ENCODE assay signal across 20 cellular contexts in the genomic region with DNA sequence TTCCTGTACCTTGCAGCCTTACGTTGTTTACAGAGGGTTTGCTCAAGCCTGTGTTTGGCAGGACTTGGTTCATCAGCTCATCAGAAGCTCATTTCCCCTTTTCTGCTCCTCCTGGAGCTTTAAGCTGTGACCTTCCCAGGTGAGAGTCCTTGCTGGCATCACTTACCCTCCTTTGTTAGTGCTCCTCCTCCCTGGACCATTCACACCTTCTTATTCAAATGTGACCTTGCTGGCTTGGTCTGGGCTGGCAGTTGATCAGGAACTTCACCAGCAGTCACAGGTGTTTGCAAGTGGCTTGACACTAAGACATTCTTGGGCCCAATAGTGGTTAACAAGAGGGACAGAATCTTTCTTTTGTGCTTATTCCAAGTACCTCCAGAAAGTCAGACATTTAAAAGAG.
DNase-seq lines count a peak whose midpoint lies in the region; ATAC-seq and TF ChIP-seq lines count a peak whose summit lies in the region.
"Had no signal": no experiment of that assay in that cellular context is flagged by ENCODE, and none has a peak within 500 bp of the region (broad histone marks: within the 10 kb centered on the region; RNA-seq: fewer than 3 reads in every experiment).

No MANE protein-coding gene starts in this region.

- H3K4me3 ChIP-seq in endodermal cell (ENCODE audit: low read length) (no peak overlapping the region), thyroid gland (replicated peaks in 1 of 3) (no peak overlapping the region)
- H3K4me3 ChIP-seq: SJSA1 had no signal

- H3K4me3 Mint-ChIP-seq in activated naive CD8-positive, alpha-beta T cell: no peak overlapping the region
- H3K4me3 Mint-ChIP-seq in activated naive CD8-positive, alpha-beta T cell treated with anti-CD3 and anti-CD28 coated beads for 36 hours: no peak overlapping the region
- H3K4me3 Mint-ChIP-seq in H9 (no peak overlapping the region), endodermal cell (no peak overlapping the region)

- H3K23me2 ChIP-seq in H9 (ENCODE audit: insufficient read length, low read depth, low read length, poor library complexity, severe bottlenecking): no peaks in the 10 kb centered on the region

- DNase-seq in activated naive CD8-positive, alpha-beta T cell treated with anti-CD3 and anti-CD28 coated beads for 36 hours: no peak
- DNase-seq in H9 (peak; percentile 35), endodermal cell (peak; percentile 71), thyroid gland (peak; percentile 32 to 33), T-helper 9 cell (no peak), HuH-7 (ENCODE audit: low spot score) (no peak)
- DNase-seq: COR-L47, H7, KBM-7, MV-4-11, NCI-H1105, NCI-H1436 treated with DMSO at 0.1 percent for 48 hours, NCI-H1930, NCI-H2107, NCI-H524 treated with DMSO at 0.1 percent for 48 hours, Right ventricle myocardium superior, RPMI8226 had no signal

- no peak overlapping the region for H2BK12ac ChIP-seq in H9 (ENCODE audit: insufficient read length, low read depth, low read length)

- H2BK15ac ChIP-seq in H9 (ENCODE audit: low read depth, low read length): peak overlapping the region; percentile 37; the same call in 1 of the 2 replicates

- H3K4me2 ChIP-seq in H9 (ENCODE audit: insufficient read depth, insufficient read length, low read length): no peak overlapping the region

- no peak overlapping the region for H3K4ac ChIP-seq in H9 (ENCODE audit: low read depth, low read length)

- H3K36me3 ChIP-seq in endodermal cell (ENCODE audit: control insufficient read depth, insufficient read depth, low read length): no peaks in the 10 kb centered on the region
- H3K36me3 ChIP-seq in thyroid gland: no peaks in the 10 kb centered on the region
- H3K36me3 ChIP-seq: SJSA1 had no signal

- peak overlapping the region; percentile 13 for H4K8ac ChIP-seq in H9 (replicated peaks; ENCODE audit: insufficient read length, low read depth, low read length)

- H4K91ac ChIP-seq in H9 (ENCODE audit: insufficient read length, low read depth, low read length): no peak overlapping the region

- H3K9ac ChIP-seq in H9 (ENCODE audit: extremely low read depth, insufficient read length, low read length) (no peak overlapping the region), endodermal cell (ENCODE audit: extremely low read depth, low read length, poor library complexity, severe bottlenecking) (no peak overlapping the region)

- WGBS in H9 (ENCODE audit: extremely low coverage, insufficient read length, low lambda C conversion rate): no CpG with 5 or more reads among the region's 1 CpG
- WGBS in endodermal cell (ENCODE audit: insufficient coverage in 1 of 2, insufficient read length in 1 of 2), 2 experiments: 77 to 86% methylated on average over 1 of the region's 1 CpG
- 27 to 30% methylated on average over 1 of the region's 1 CpG for WGBS in thyroid gland, 2 donors

- H2AFZ ChIP-seq in H9 (ENCODE audit: low read length): no peak overlapping the region

- H3K9me3 Mint-ChIP-seq in activated naive CD8-positive, alpha-beta T cell (ENCODE audit: low read depth): no peaks in the 10 kb centered on the region
- no peaks in the 10 kb centered on the region for H3K9me3 Mint-ChIP-seq in activated naive CD8-positive, alpha-beta T cell treated with anti-CD3 and anti-CD28 coated beads for 36 hours
- H3K9me3 Mint-ChIP-seq in H9 (no peaks in the 10 kb centered on the region), endodermal cell (no peaks in the 10 kb centered on the region)

- H3K27me3 Mint-ChIP-seq in activated naive CD8-positive, alpha-beta T cell: no peaks in the 10 kb centered on the region
- no peaks in the 10 kb centered on the region for H3K27me3 Mint-ChIP-seq in activated naive CD8-positive, alpha-beta T cell treated with anti-CD3 and anti-CD28 coated beads for 36 hours
- H3K27me3 Mint-ChIP-seq in H9 (ENCODE audit: low read depth) (peaks cover 2% of the 10 kb centered on the region), endodermal cell (ENCODE audit: insufficient read depth) (no peaks in the 10 kb centered on the region)

- H3T11ph ChIP-seq in H9 (ENCODE audit: low read length): no peak overlapping the region

- H2BK5ac ChIP-seq in H9 (ENCODE audit: insufficient read length, low read length): no peak overlapping the region

- H3K9me3 ChIP-seq in H9 (ENCODE audit: control insufficient read depth, low read depth, low read length): no peaks in the 10 kb centered on the region
- H3K9me3 ChIP-seq in endodermal cell (ENCODE audit: control insufficient read depth, low read length): no peaks in the 10 kb centered on the region
- no peaks in the 10 kb centered on the region for H3K9me3 ChIP-seq in thyroid gland
- H3K9me3 ChIP-seq: SJSA1 had no signal

- H3K27me3 ChIP-seq in H9 (ENCODE audit: insufficient read depth, low read length) (no peaks in the 10 kb centered on the region), endodermal cell (ENCODE audit: control insufficient read depth, insufficient read depth, low read length, poor library complexity, severe bottlenecking) (peaks cover 6% of the 10 kb centered on the region), thyroid gland (no peaks in the 10 kb centered on the region)

- H3K27ac ChIP-seq in H9 (ENCODE audit: insufficient read length, low read depth, low read length): no peak overlapping the region
- H3K27ac ChIP-seq in endodermal cell (ENCODE audit: low read depth, low read length): no peak overlapping the region
- no peak overlapping the region for H3K27ac ChIP-seq in thyroid gland
- H3K27ac ChIP-seq: SJSA1 had no signal

- H3K14ac ChIP-seq in H9 (ENCODE audit: insufficient read depth, low read length): no peak overlapping the region

- no peaks in the 10 kb centered on the region for H4K20me1 ChIP-seq in H9 (ENCODE audit: control insufficient read depth, insufficient read depth, insufficient read length)

- peak overlapping the region; percentile 52 for H3K27ac Mint-ChIP-seq in activated naive CD8-positive, alpha-beta T cell
- no peak overlapping the region for H3K27ac Mint-ChIP-seq in activated naive CD8-positive, alpha-beta T cell treated with anti-CD3 and anti-CD28 coated beads for 36 hours
- H3K27ac Mint-ChIP-seq in H9 (no peak overlapping the region), endodermal cell (no peak overlapping the region)

- peaks cover 33% of the 10 kb centered on the region for H3K36me3 Mint-ChIP-seq in activated naive CD8-positive, alpha-beta T cell
- H3K36me3 Mint-ChIP-seq in activated naive CD8-positive, alpha-beta T cell treated with anti-CD3 and anti-CD28 coated beads for 36 hours: peaks cover 42% of the 10 kb centered on the region
- H3K36me3 Mint-ChIP-seq in H9 (ENCODE audit: insufficient read depth in 1 of 3, low read depth in 3 of 3) (no peaks in the 10 kb centered on the region), endodermal cell (ENCODE audit: low read depth) (no peaks in the 10 kb centered on the region)

- no peak overlapping the region for H3K56ac ChIP-seq in H9 (ENCODE audit: insufficient read length, low read depth, low read length)

- TF ChIP-seq POLR2A in thyroid gland (IDR thresholded peaks at IDR 0.05): no peak

- H3K4me1 Mint-ChIP-seq in activated naive CD8-positive, alpha-beta T cell (ENCODE audit: low read depth): peaks cover 87% of the 10 kb centered on the region
- peaks cover 45% of the 10 kb centered on the region for H3K4me1 Mint-ChIP-seq in activated naive CD8-positive, alpha-beta T cell treated with anti-CD3 and anti-CD28 coated beads for 36 hours
- H3K4me1 Mint-ChIP-seq in H9: peaks cover 4 to 7% of the 10 kb centered on the region in 2 experiments
- H3K4me1 Mint-ChIP-seq in endodermal cell: no peaks in the 10 kb centered on the region

- H2BK120ac ChIP-seq in H9 (ENCODE audit: low read depth, low read length, poor library complexity, severe bottlenecking): no peak overlapping the region

- H3K4me1 ChIP-seq in H9 (ENCODE audit: insufficient read depth, low read length) (0 out of 2 replicates have a peak, but pooled peaks cover 4% of the 10 kb centered on the region), endodermal cell (ENCODE audit: control insufficient read depth, insufficient read depth, low read length) (no peaks in the 10 kb centered on the region), thyroid gland (peaks cover 7 to 9% of the 10 kb centered on the region in 2 donors)
- H3K4me1 ChIP-seq: SJSA1 had no signal

- TF ChIP-seq CTCF in H9 (conservative IDR thresholded peaks at IDR 0.05): no peak
- no peak for TF ChIP-seq CTCF in endodermal cell (conservative IDR thresholded peaks at IDR 0.05)
- TF ChIP-seq CTCF in thyroid gland (IDR thresholded peaks at IDR 0.05): no peak

- H2AK5ac ChIP-seq in H9 (ENCODE audit: insufficient read length, low read length): no peak overlapping the region

- intact Hi-C loops in thyroid gland (cut with DNase I): no loop called here

- no peaks in the 10 kb centered on the region for H3K79me2 ChIP-seq in H9 (ENCODE audit: insufficient read depth, low read length)

- H2BK20ac ChIP-seq in H9 (ENCODE audit: low read depth, low read length, poor library complexity, severe bottlenecking): no peak overlapping the region

- H3K23ac ChIP-seq in H9 (ENCODE audit: insufficient read length, low read depth, low read length): no peak overlapping the region

- ATAC-seq in HG02610 (IDR thresholded peaks at IDR 0.05; ENCODE audit: unreplicated experiment): no peak

- no peak overlapping the region for H4K5ac ChIP-seq in H9 (ENCODE audit: insufficient read length, low read depth, low read length)

- H3K79me1 ChIP-seq in H9 (ENCODE audit: insufficient read depth, low read depth, low read length, poor library complexity, severe bottlenecking): no peaks in the 10 kb centered on the region

- H3K18ac ChIP-seq in H9 (ENCODE audit: insufficient read length, low read depth, low read length): no peak overlapping the region

Comparison
In these comparisons a context has a peak if more than half of its experiments do, and no peak if none do; other contexts are left out.
1. DNase-seq: peak in H9 (single experiment), endodermal cell (single experiment) and thyroid gland (2 of 2); none in activated naive CD8-positive, alpha-beta T cell treated with anti-CD3 and anti-CD28 coated beads for 36 hours (single experiment), T-helper 9 cell (single experiment) and HuH-7 (single experiment).